1 cellular context compared by ENCODE assay signal in genomic region chr11:76825726-76826396, GRCh38.
TF ChIP-seq lines count a peak whose summit lies in the region.

No MANE protein-coding gene starts in this region.

TF ChIP-seq in K562, 482 proteins besides CTCF, POLR2A, EP300 and RAD21 (continued from another document and continues in another):
- TF ChIP-seq, protein P1, sequence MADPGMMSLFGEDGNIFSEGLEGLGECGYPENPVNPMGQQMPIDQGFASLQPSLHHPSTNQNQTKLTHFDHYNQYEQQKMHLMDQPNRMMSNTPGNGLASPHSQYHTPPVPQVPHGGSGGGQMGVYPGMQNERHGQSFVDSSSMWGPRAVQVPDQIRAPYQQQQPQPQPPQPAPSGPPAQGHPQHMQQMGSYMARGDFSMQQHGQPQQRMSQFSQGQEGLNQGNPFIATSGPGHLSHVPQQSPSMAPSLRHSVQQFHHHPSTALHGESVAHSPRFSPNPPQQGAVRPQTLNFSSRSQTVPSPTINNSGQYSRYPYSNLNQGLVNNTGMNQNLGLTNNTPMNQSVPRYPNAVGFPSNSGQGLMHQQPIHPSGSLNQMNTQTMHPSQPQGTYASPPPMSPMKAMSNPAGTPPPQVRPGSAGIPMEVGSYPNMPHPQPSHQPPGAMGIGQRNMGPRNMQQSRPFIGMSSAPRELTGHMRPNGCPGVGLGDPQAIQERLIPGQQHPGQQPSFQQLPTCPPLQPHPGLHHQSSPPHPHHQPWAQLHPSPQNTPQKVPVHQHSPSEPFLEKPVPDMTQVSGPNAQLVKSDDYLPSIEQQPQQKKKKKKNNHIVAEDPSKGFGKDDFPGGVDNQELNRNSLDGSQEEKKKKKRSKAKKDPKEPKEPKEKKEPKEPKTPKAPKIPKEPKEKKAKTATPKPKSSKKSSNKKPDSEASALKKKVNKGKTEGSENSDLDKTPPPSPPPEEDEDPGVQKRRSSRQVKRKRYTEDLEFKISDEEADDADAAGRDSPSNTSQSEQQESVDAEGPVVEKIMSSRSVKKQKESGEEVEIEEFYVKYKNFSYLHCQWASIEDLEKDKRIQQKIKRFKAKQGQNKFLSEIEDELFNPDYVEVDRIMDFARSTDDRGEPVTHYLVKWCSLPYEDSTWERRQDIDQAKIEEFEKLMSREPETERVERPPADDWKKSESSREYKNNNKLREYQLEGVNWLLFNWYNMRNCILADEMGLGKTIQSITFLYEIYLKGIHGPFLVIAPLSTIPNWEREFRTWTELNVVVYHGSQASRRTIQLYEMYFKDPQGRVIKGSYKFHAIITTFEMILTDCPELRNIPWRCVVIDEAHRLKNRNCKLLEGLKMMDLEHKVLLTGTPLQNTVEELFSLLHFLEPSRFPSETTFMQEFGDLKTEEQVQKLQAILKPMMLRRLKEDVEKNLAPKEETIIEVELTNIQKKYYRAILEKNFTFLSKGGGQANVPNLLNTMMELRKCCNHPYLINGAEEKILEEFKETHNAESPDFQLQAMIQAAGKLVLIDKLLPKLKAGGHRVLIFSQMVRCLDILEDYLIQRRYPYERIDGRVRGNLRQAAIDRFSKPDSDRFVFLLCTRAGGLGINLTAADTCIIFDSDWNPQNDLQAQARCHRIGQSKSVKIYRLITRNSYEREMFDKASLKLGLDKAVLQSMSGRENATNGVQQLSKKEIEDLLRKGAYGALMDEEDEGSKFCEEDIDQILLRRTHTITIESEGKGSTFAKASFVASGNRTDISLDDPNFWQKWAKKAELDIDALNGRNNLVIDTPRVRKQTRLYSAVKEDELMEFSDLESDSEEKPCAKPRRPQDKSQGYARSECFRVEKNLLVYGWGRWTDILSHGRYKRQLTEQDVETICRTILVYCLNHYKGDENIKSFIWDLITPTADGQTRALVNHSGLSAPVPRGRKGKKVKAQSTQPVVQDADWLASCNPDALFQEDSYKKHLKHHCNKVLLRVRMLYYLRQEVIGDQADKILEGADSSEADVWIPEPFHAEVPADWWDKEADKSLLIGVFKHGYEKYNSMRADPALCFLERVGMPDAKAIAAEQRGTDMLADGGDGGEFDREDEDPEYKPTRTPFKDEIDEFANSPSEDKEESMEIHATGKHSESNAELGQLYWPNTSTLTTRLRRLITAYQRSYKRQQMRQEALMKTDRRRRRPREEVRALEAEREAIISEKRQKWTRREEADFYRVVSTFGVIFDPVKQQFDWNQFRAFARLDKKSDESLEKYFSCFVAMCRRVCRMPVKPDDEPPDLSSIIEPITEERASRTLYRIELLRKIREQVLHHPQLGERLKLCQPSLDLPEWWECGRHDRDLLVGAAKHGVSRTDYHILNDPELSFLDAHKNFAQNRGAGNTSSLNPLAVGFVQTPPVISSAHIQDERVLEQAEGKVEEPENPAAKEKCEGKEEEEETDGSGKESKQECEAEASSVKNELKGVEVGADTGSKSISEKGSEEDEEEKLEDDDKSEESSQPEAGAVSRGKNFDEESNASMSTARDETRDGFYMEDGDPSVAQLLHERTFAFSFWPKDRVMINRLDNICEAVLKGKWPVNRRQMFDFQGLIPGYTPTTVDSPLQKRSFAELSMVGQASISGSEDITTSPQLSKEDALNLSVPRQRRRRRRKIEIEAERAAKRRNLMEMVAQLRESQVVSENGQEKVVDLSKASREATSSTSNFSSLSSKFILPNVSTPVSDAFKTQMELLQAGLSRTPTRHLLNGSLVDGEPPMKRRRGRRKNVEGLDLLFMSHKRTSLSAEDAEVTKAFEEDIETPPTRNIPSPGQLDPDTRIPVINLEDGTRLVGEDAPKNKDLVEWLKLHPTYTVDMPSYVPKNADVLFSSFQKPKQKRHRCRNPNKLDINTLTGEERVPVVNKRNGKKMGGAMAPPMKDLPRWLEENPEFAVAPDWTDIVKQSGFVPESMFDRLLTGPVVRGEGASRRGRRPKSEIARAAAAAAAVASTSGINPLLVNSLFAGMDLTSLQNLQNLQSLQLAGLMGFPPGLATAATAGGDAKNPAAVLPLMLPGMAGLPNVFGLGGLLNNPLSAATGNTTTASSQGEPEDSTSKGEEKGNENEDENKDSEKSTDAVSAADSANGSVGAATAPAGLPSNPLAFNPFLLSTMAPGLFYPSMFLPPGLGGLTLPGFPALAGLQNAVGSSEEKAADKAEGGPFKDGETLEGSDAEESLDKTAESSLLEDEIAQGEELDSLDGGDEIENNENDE (IDR thresholded peaks at IDR 0.05; ENCODE audit: low read depth, low read length), result no peak
- TF ChIP-seq NFRKB (IDR thresholded peaks at IDR 0.05; ENCODE audit: low read depth), result 0 out of 2 replicates have a peak, but pooled peaks have one; percentile 67
- TF ChIP-seq NCOA4 (IDR thresholded peaks at IDR 0.05; ENCODE audit: partially characterized antibody), result no peak
- TF ChIP-seq SNRNP70 (optimal IDR thresholded peaks at IDR 0.05; ENCODE audit: low read depth, low read length), result no peak
- TF ChIP-seq ZMIZ1 (IDR thresholded peaks at IDR 0.05; ENCODE audit: low read depth in 2 of 2, low read length in 2 of 2), result no peak
- no peak for TF ChIP-seq THAP7 (CRISPR knock-in tag; IDR thresholded peaks at IDR 0.05)
- TF ChIP-seq HNRNPLL (IDR thresholded peaks at IDR 0.05; ENCODE audit: low read depth, low read length, poor library complexity, severe bottlenecking), result no peak
- TF ChIP-seq CHAMP1 (IDR thresholded peaks at IDR 0.05), result no peak
- TF ChIP-seq ZNF699 (CRISPR knock-in tag; IDR thresholded peaks at IDR 0.05; ENCODE audit: insufficient replicate concordance), result no peak
- no peak for TF ChIP-seq NRF1 (conservative IDR thresholded peaks at IDR 0.05 in 1 of 2, IDR thresholded peaks at IDR 0.05 in 1 of 2)
- TF ChIP-seq ILK (tag; IDR thresholded peaks at IDR 0.05; ENCODE audit: borderline replicate concordance, low read depth), result no peak
- TF ChIP-seq, protein P2, sequence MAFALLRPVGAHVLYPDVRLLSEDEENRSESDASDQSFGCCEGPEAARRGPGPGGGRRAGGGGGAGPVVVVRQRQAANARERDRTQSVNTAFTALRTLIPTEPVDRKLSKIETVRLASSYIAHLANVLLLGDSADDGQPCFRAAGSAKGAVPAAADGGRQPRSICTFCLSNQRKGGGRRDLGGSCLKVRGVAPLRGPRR (CRISPR knock-in tag; IDR thresholded peaks at IDR 0.05), result no peak
- peak; percentile 25; the same call in 1 of the 2 replicates for TF ChIP-seq EP400 (IDR thresholded peaks at IDR 0.05)
- TF ChIP-seq CEBPB (tag; IDR thresholded peaks at IDR 0.05), result no peak
- TF ChIP-seq CBX3 (IDR thresholded peaks at IDR 0.05; ENCODE audit: borderline replicate concordance in 1 of 2, low read length in 2 of 2), result no peak
- no peak for TF ChIP-seq ZNF174 (CRISPR knock-in tag; IDR thresholded peaks at IDR 0.05)
- TF ChIP-seq SMARCA5 (IDR thresholded peaks at IDR 0.05), result no peak
- no peak for TF ChIP-seq ZNF764 (CRISPR knock-in tag; IDR thresholded peaks at IDR 0.05; ENCODE audit: low read depth)
- TF ChIP-seq ZBTB1 (CRISPR knock-in tag; IDR thresholded peaks at IDR 0.05; ENCODE audit: borderline replicate concordance, low read depth), result no peak
- no peak for TF ChIP-seq OTX1 (CRISPR knock-in tag; IDR thresholded peaks at IDR 0.05)
- no peak for TF ChIP-seq ZBTB49 (CRISPR knock-in tag; IDR thresholded peaks at IDR 0.05; ENCODE audit: borderline replicate concordance)
- no peak for TF ChIP-seq AFF1 (IDR thresholded peaks at IDR 0.05; ENCODE audit: low read depth in 1 of 2, partially characterized antibody in 2 of 2)
- 0 out of 2 replicates have a peak, but pooled peaks have one; percentile 20 for TF ChIP-seq CREB5 (CRISPR knock-in tag; IDR thresholded peaks at IDR 0.05)
- TF ChIP-seq SAFB (IDR thresholded peaks at IDR 0.05; ENCODE audit: borderline replicate concordance, low read depth, low read length), result no peak
- TF ChIP-seq ZNF354B (CRISPR knock-in tag; IDR thresholded peaks at IDR 0.05), result no peak
